ENCODE assay signal across 2 cellular contexts in genomic region chr21:39429445-39429844, GRCh38.
TF ChIP-seq lines count a peak whose summit lies in the region.

No MANE protein-coding gene starts in this region.

TF ChIP-seq in HepG2, 621 proteins besides CTCF, POLR2A, EP300 and RAD21:
- TF ChIP-seq CEBPB (IDR thresholded peaks at IDR 0.05; ENCODE audit: borderline replicate concordance, low read depth, low read length) (peak; percentile 14; the same call in 1 of the 2 replicates), MED1 (CRISPR knock-in tag; IDR thresholded peaks at IDR 0.05) (no peak)
TF ChIP-seq in HepG2: peak in this region for 1.

TF ChIP-seq in K562, 482 proteins besides CTCF, POLR2A, EP300 and RAD21:
- TF ChIP-seq NUFIP1 (IDR thresholded peaks at IDR 0.05; ENCODE audit: partially characterized antibody) (no peak), CEBPB (tag; IDR thresholded peaks at IDR 0.05) (peak; percentile 62), CBFB (CRISPR knock-in tag; IDR thresholded peaks at IDR 0.05) (0 out of 2 replicates have a peak, but pooled peaks have one; percentile 44), POLR2B (IDR thresholded peaks at IDR 0.05; ENCODE audit: low read depth, partially characterized antibody) (no peak), FOXK1 (CRISPR knock-in tag; IDR thresholded peaks at IDR 0.05; ENCODE audit: borderline replicate concordance) (0 out of 2 replicates have a peak, but pooled peaks have one; percentile 60)
- TF ChIP-seq, protein P1, sequence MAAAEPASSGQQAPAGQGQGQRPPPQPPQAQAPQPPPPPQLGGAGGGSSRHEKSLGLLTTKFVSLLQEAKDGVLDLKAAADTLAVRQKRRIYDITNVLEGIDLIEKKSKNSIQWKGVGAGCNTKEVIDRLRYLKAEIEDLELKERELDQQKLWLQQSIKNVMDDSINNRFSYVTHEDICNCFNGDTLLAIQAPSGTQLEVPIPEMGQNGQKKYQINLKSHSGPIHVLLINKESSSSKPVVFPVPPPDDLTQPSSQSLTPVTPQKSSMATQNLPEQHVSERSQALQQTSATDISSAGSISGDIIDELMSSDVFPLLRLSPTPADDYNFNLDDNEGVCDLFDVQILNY (CRISPR knock-in tag; IDR thresholded peaks at IDR 0.05), result no peak
